Comparison of ENCODE assay signal across 11 cellular contexts in the genomic region with DNA sequence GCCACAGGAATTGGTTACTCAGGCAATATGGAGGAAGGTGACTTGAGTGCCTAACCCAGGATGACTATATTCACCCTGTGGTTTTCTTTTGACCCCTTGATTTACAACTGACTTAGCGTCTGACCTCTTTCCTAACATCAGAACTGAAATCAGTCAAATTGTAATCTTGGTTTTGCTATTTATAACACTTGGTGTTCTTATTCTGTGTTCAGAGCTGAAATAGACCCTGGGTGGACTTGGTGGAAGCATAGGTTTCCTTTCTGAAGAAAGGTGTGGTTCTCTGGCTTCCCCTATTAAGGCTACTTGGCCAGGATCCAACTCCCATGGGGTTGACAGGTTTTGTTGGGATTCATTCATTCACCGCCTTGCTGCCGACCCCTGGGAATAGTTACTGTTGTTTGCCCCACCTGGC.
DNase-seq lines count a peak whose midpoint lies in the region; ATAC-seq and TF ChIP-seq lines count a peak whose summit lies in the region.
"Had no signal": no experiment of that assay in that cellular context is flagged by ENCODE, and none has a peak within 500 bp of the region (broad histone marks: within the 10 kb centered on the region; RNA-seq: fewer than 3 reads in every experiment).

No MANE protein-coding gene starts in this region.

- H3K4me1 Mint-ChIP-seq in activated T-helper 2 cell treated with anti-CD3 and anti-CD28 coated beads, Interferon-gamma antibody, Interleukin-2, Interleukin-4, amounts not matched to agents 10 μg/mL and 5 μg/mL and 100 μg/mL, durations not matched to agents 14 hours and 24 hours and 36 hours (ENCODE audit: low read depth), result peaks cover 42% of the 10 kb centered on the region
- H3K4me1 Mint-ChIP-seq in CD14-positive monocyte, result no peaks in the 10 kb centered on the region

- no peak overlapping the region for H3K4me3 Mint-ChIP-seq in activated T-helper 2 cell treated with anti-CD3 and anti-CD28 coated beads, Interferon-gamma antibody, Interleukin-2, Interleukin-4, amounts not matched to agents 10 μg/mL and 5 μg/mL and 100 μg/mL, durations not matched to agents 14 hours and 24 hours and 36 hours (ENCODE audit: low read depth)
- no peak overlapping the region for H3K4me3 Mint-ChIP-seq in CD14-positive monocyte
- H3K4me3 Mint-ChIP-seq: GM23338 had no signal

- peak; percentile 56 for DNase-seq in GM13977 (ENCODE audit: low spot score)
- no peak for DNase-seq in activated T-helper 2 cell treated with anti-CD3 and anti-CD28 coated beads, Interferon-gamma antibody, Interleukin-2, Interleukin-4, amounts not matched to agents 10 μg/mL and 5 μg/mL and 100 μg/mL, durations not matched to agents 14 hours and 24 hours and 36 hours (ENCODE audit: low spot score)
- no peak for DNase-seq in Kasumi-1 (lab: John Stamatoyannopoulos, UW)
- no peak for DNase-seq in CD14-positive monocyte (ENCODE audit: low spot score)
- DNase-seq: central memory CD4-positive, alpha-beta T cell; NCI-H1436; right lobe of liver had no signal

- intact Hi-C loops in activated T-helper 2 cell treated with anti-CD3 and anti-CD28 coated beads, Interferon-gamma antibody, Interleukin-2, Interleukin-4, amounts not matched to agents 10 μg/mL and 5 μg/mL and 100 μg/mL, durations not matched to agents 14 hours and 24 hours and 36 hours (cut with micrococcal nuclease), result loop anchor here (1.0 to 2.0 kb wide), 6 partner anchors 27 to 70 kb away; no protein-coding TSS in a partner anchor
- intact Hi-C loops in CD14-positive monocyte (cut with micrococcal nuclease), result no loop called here

- H3K9me3 Mint-ChIP-seq in activated T-helper 2 cell treated with anti-CD3 and anti-CD28 coated beads, Interferon-gamma antibody, Interleukin-2, Interleukin-4, amounts not matched to agents 10 μg/mL and 5 μg/mL and 100 μg/mL, durations not matched to agents 14 hours and 24 hours and 36 hours, result peaks cover 43% of the 10 kb centered on the region
- H3K9me3 Mint-ChIP-seq in CD14-positive monocyte, result peaks cover 20 to 44% (median 26%) of the 10 kb centered on the region in 7 donors

- peaks cover 89% of the 10 kb centered on the region for H3K36me3 Mint-ChIP-seq in activated T-helper 2 cell treated with anti-CD3 and anti-CD28 coated beads, Interferon-gamma antibody, Interleukin-2, Interleukin-4, amounts not matched to agents 10 μg/mL and 5 μg/mL and 100 μg/mL, durations not matched to agents 14 hours and 24 hours and 36 hours (ENCODE audit: low read depth)
- peaks cover 88 to 94% of the 10 kb centered on the region in 2 donors for H3K36me3 Mint-ChIP-seq in CD14-positive monocyte

- H3K27ac Mint-ChIP-seq in activated T-helper 2 cell treated with anti-CD3 and anti-CD28 coated beads, Interferon-gamma antibody, Interleukin-2, Interleukin-4, amounts not matched to agents 10 μg/mL and 5 μg/mL and 100 μg/mL, durations not matched to agents 14 hours and 24 hours and 36 hours, result peak overlapping the region; percentile 92
- H3K27ac Mint-ChIP-seq in CD14-positive monocyte, result peak overlapping the region in 1 of 7 donors; percentile 3
- H3K27ac Mint-ChIP-seq: GM23338 had no signal

- no peak for TF ChIP-seq CTCF in GM13977 (IDR thresholded peaks at IDR 0.05; ENCODE audit: extremely low read depth, insufficient read depth, missing control alignments)
- TF ChIP-seq CTCF in CD14-positive monocyte (IDR thresholded peaks at IDR 0.05), result no peak

- H3K27me3 Mint-ChIP-seq in activated T-helper 2 cell treated with anti-CD3 and anti-CD28 coated beads, Interferon-gamma antibody, Interleukin-2, Interleukin-4, amounts not matched to agents 10 μg/mL and 5 μg/mL and 100 μg/mL, durations not matched to agents 14 hours and 24 hours and 36 hours (ENCODE audit: low read depth), result no peaks in the 10 kb centered on the region
- peaks cover 0 to 6% (median 1%) of the 10 kb centered on the region in 3 donors for H3K27me3 Mint-ChIP-seq in CD14-positive monocyte (ENCODE audit: low read depth in 3 of 3)

- in situ Hi-C loops in GM13977 (cut with MboI; ENCODE audit: low pct_unique_long_range_greater_than_20kb, low sequenced_read_pairs, unreplicated experiment), result no loop called here

- peak; percentile 58 for ATAC-seq in GM19395 (IDR thresholded peaks at IDR 0.05; ENCODE audit: unreplicated experiment)
- ATAC-seq in HG03354 (IDR thresholded peaks at IDR 0.05; ENCODE audit: poor library complexity, severe bottlenecking, unreplicated experiment), result peak; percentile 59
- ATAC-seq in GM18870 (IDR thresholded peaks at IDR 0.05; ENCODE audit: unreplicated experiment), result no peak
- ATAC-seq: GM23338 had no signal
